Comparison of ENCODE assay signal across 27 cellular contexts in the genomic region with DNA sequence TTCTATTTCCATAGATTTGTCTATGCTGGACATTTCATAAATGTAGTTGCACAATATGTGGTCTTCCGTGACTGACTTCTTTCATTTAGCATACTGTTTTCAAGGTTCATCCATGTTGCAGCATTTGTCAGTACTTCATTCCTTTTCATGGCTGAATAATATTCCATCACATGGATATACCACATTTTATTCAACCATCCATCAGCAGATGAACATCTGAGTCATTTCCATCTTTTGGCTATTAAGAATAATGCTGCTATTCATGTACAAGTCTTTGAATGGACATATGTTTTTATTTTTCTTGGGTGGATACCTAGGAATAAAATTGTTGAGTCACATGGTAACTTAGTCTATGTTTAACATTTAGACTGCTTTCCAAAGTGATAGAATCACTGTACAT.
"Had no signal": no experiment of that assay in that cellular context is flagged by ENCODE, and none has a peak within 500 bp of the region (broad histone marks: within the 10 kb centered on the region; RNA-seq: fewer than 3 reads in every experiment).

No MANE protein-coding gene starts in this region.

- H3K27ac ChIP-seq: ascending aorta, breast epithelium, cardiac muscle cell, colonic mucosa, gastroesophageal sphincter, heart right ventricle had no signal

- H3K4me1 Mint-ChIP-seq: activated CD4-positive, alpha-beta memory T cell treated with anti-CD3 and anti-CD28 coated beads, Interleukin-2, amount 10 ng/mL, durations not matched to agents 7 days and 5 days; activated CD4-positive, alpha-beta T cell treated with anti-CD3 and anti-CD28 coated beads for 36 hours; activated CD4-positive, alpha-beta T cell treated with anti-CD3 and anti-CD28 coated beads, Interleukin-2, amount 10 ng/mL, durations not matched to agents 24 days and 14 days; activated naive CD4-positive, alpha-beta T cell treated with anti-CD3 and anti-CD28 coated beads, Interleukin-2, amount 10 ng/mL, durations not matched to agents 7 days and 5 days; activated naive CD8-positive, alpha-beta T cell treated with anti-CD3 and anti-CD28 coated beads, Interleukin-2, amount 10 ng/mL, durations not matched to agents 7 days and 5 days; activated T-helper 17 cell treated with anti-CD3 and anti-CD28 coated beads, Interleukin-2, amount 50 U/mL, for 72 hours had no signal

- H3K27me3 Mint-ChIP-seq: activated CD4-positive, alpha-beta memory T cell treated with anti-CD3 and anti-CD28 coated beads, Interleukin-2, amount 10 ng/mL, durations not matched to agents 7 days and 5 days; activated CD4-positive, alpha-beta T cell treated with anti-CD3 and anti-CD28 coated beads for 36 hours; activated naive CD4-positive, alpha-beta T cell treated with anti-CD3 and anti-CD28 coated beads, Interleukin-2, amount 10 ng/mL, durations not matched to agents 7 days and 5 days; activated naive CD8-positive, alpha-beta T cell treated with anti-CD3 and anti-CD28 coated beads, Interleukin-2, amount 10 ng/mL, durations not matched to agents 7 days and 5 days; activated T-cell treated with anti-CD3 and anti-CD28 coated beads, Interleukin-2, amount 50 U/mL, for 24 hours had no signal

- H3K27ac Mint-ChIP-seq: activated CD4-positive, alpha-beta memory T cell treated with anti-CD3 and anti-CD28 coated beads, Interleukin-2, amount 10 ng/mL, durations not matched to agents 7 days and 5 days; activated CD4-positive, alpha-beta T cell treated with anti-CD3 and anti-CD28 coated beads for 36 hours; activated CD4-positive, alpha-beta T cell treated with anti-CD3 and anti-CD28 coated beads, Interleukin-2, amount 10 ng/mL, durations not matched to agents 24 days and 14 days; activated naive CD4-positive, alpha-beta T cell treated with anti-CD3 and anti-CD28 coated beads, Interleukin-2, amount 10 ng/mL, durations not matched to agents 7 days and 5 days; activated naive CD4-positive, alpha-beta T cell treated with anti-CD3 and anti-CD28 coated beads, Interleukin-2, amount 50 U/mL, for 72 hours; activated naive CD8-positive, alpha-beta T cell treated with anti-CD3 and anti-CD28 coated beads, Interleukin-2, amount 10 ng/mL, durations not matched to agents 7 days and 5 days; activated T-cell treated with anti-CD3 and anti-CD28 coated beads, Interleukin-2, amount 50 U/mL, for 24 hours; activated T-helper 17 cell treated with anti-CD3 and anti-CD28 coated beads, Interleukin-2, amount 50 U/mL, for 72 hours; brain had no signal

- H3K4me1 ChIP-seq: ascending aorta, breast epithelium, colonic mucosa had no signal

- H3K4me3 Mint-ChIP-seq: activated CD4-positive, alpha-beta memory T cell treated with anti-CD3 and anti-CD28 coated beads, Interleukin-2, amount 10 ng/mL, durations not matched to agents 7 days and 5 days; activated CD4-positive, alpha-beta T cell treated with anti-CD3 and anti-CD28 coated beads for 36 hours; activated CD4-positive, alpha-beta T cell treated with anti-CD3 and anti-CD28 coated beads, Interleukin-2, amount 10 ng/mL, durations not matched to agents 24 days and 14 days; activated naive CD4-positive, alpha-beta T cell treated with anti-CD3 and anti-CD28 coated beads, Interleukin-2, amount 10 ng/mL, durations not matched to agents 7 days and 5 days; activated naive CD8-positive, alpha-beta T cell treated with anti-CD3 and anti-CD28 coated beads, Interleukin-2, amount 10 ng/mL, durations not matched to agents 7 days and 5 days; activated T-cell treated with anti-CD3 and anti-CD28 coated beads, Interleukin-2, amount 50 U/mL, for 24 hours; activated T-helper 17 cell treated with anti-CD3 and anti-CD28 coated beads, Interleukin-2, amount 50 U/mL, for 72 hours; brain had no signal

- H3K36me3 Mint-ChIP-seq: activated naive CD4-positive, alpha-beta T cell treated with anti-CD3 and anti-CD28 coated beads, Interleukin-2, amount 10 ng/mL, durations not matched to agents 7 days and 5 days; activated naive CD8-positive, alpha-beta T cell treated with anti-CD3 and anti-CD28 coated beads, Interleukin-2, amount 10 ng/mL, durations not matched to agents 7 days and 5 days had no signal

- H3K9me3 ChIP-seq: ascending aorta, breast epithelium, colonic mucosa had no signal

- ATAC-seq: activated CD4-positive, alpha-beta T cell treated with anti-CD3 and anti-CD28 coated beads for 36 hours; activated naive CD4-positive, alpha-beta T cell treated with anti-CD3 and anti-CD28 coated beads, Interleukin-2, amount 50 U/mL, for 72 hours; activated T-helper 17 cell treated with anti-CD3 and anti-CD28 coated beads, Interleukin-2, amount 50 U/mL, for 72 hours; esophagus mucosa; gastroesophageal sphincter; heart right ventricle had no signal

- H3K27me3 ChIP-seq: ascending aorta, breast epithelium, cardiac muscle cell, colonic mucosa, gastroesophageal sphincter, heart right ventricle had no signal

- DNase-seq: activated CD4-positive, alpha-beta memory T cell treated with anti-CD3 and anti-CD28 coated beads, Interleukin-2, amount 10 ng/mL, durations not matched to agents 7 days and 5 days; activated CD4-positive, alpha-beta T cell treated with anti-CD3 and anti-CD28 coated beads for 36 hours; activated CD4-positive, alpha-beta T cell treated with anti-CD3 and anti-CD28 coated beads, Interleukin-2, amount 10 ng/mL, durations not matched to agents 24 days and 14 days; activated CD4-positive, CD25-positive, alpha-beta regulatory T cell; activated CD4-positive, CD25-positive, alpha-beta regulatory T cell treated with anti-CD3 and anti-CD28 coated beads, Interleukin-2, amount 50 U/mL, for 72 hours; activated CD8-positive, alpha-beta memory T cell treated with anti-CD3 and anti-CD28 coated beads, Interleukin-2, amount 50 U/mL, for 48 hours; activated effector memory CD4-positive, alpha-beta T cell treated with anti-CD3 and anti-CD28 coated beads, Interleukin-2, amount 50 U/mL, for 16 hours; activated naive CD4-positive, alpha-beta T cell; activated naive CD4-positive, alpha-beta T cell treated with anti-CD3 and anti-CD28 coated beads, Interleukin-2, amount 10 ng/mL, durations not matched to agents 7 days and 5 days; activated naive CD8-positive, alpha-beta T cell treated with anti-CD3 and anti-CD28 coated beads, Interleukin-2, amount 10 ng/mL, durations not matched to agents 7 days and 5 days; activated T-cell treated with anti-CD3 and anti-CD28 coated beads for 4 hours; activated T-cell treated with anti-CD3 and anti-CD28 coated beads, Interleukin-2, amount 50 U/mL, for 24 hours; central memory CD4-positive, alpha-beta T cell; cerebellar nuclear complex; colonic mucosa; effector CD8-positive, alpha-beta T cell; foreskin melanocyte; heart right ventricle; T-helper 2 cell had no signal

- H3K4me3 ChIP-seq: ascending aorta, breast epithelium, cardiac muscle cell, colonic mucosa, gastroesophageal sphincter, heart right ventricle had no signal

- H3K36me3 ChIP-seq: ascending aorta, breast epithelium, cardiac muscle cell, colonic mucosa had no signal
